Comparison of ENCODE assay signal across 10 cellular contexts in the genomic region with DNA sequence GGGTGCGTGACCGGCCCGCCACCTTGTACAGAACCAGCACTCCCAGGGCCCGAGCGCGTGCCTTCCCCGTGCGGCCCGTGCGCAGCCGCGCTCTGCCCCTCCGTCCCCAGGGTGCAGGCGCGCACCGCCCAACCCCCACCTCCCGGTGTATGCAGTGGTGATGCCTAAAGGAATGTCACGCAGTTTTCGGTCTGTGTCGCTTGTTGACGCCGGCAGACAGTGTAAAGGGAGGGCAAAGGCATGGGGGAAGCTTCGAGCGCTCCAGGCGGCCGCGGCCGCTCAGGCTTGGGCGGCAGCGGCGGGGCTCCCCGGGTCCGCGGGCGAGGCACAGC. TPM values are rescaled to one million over a fixed set of nuclear protein-coding genes. Genes with fewer than 3 reads are reported as not detected.
A peak's percentile ranks its signal among the peaks of the same experiment; 100 is the strongest.
DNase-seq lines count a peak whose midpoint lies in the region; ATAC-seq and TF ChIP-seq lines count a peak whose summit lies in the region.
"Had no signal": no experiment of that assay in that cellular context is flagged by ENCODE, and none has a peak within 500 bp of the region (broad histone marks: within the 10 kb centered on the region; RNA-seq: fewer than 3 reads in every experiment).

No MANE protein-coding gene starts in this region.

- ATAC-seq in activated naive CD8-positive, alpha-beta T cell treated with anti-CD3 and anti-CD28 coated beads, Interleukin-2, amount 10 ng/mL, durations not matched to agents 7 days and 5 days (ENCODE audit: low read depth), result peak; percentile 31
- no peak for ATAC-seq in activated naive CD8-positive, alpha-beta T cell treated with anti-CD3 and anti-CD28 coated beads, Interleukin-2, amount 50 U/mL, for 24 hours
- ATAC-seq in right lobe of liver, result peak in 1 of 4 donors; percentile 10
- peak in 1 of 2 donors; percentile 2 for ATAC-seq in upper lobe of left lung (ENCODE audit: low FRiP score in 2 of 2)
- ATAC-seq in GM21528 (IDR thresholded peaks at IDR 0.05; ENCODE audit: low FRiP score, unreplicated experiment), result no peak

- POLR2A ChIA-PET in activated naive CD8-positive, alpha-beta T cell treated with anti-CD3 and anti-CD28 coated beads, Interleukin-2, amount 10 ng/mL, durations not matched to agents 7 days and 5 days (lab: Charles Lee), result interaction anchor here (1.0 to 1.4 kb wide), 2 partner anchors 19 to 20 kb away, joined by 3 to 4 read pairs; no protein-coding TSS in a partner anchor

- H3K9me3 Mint-ChIP-seq in activated naive CD8-positive, alpha-beta T cell treated with anti-CD3 and anti-CD28 coated beads, Interleukin-2, amount 10 ng/mL, durations not matched to agents 7 days and 5 days, result no peaks in the 10 kb centered on the region
- H3K9me3 Mint-ChIP-seq in activated naive CD8-positive, alpha-beta T cell treated with anti-CD3 and anti-CD28 coated beads, Interleukin-2, amount 50 U/mL, for 24 hours, result no peaks in the 10 kb centered on the region
- H3K9me3 Mint-ChIP-seq: T-helper 1 cell treated with Interleukin-12 subunit alpha and Interleukin-12 subunit beta and Interleukin-4 antibody, amounts not matched to agents 30 μg/mL and 1 μg/mL, for 36 hours had no signal

- H3K27ac ChIP-seq in ascending aorta, result no peak overlapping the region
- no peak overlapping the region for H3K27ac ChIP-seq in right lobe of liver
- H3K27ac ChIP-seq in upper lobe of left lung, result no peak overlapping the region

- whole genome bisulfite sequencing in right lobe of liver (ENCODE audit: insufficient coverage, low coverage, low lambda C conversion rate, missing lambda C conversion rate), result 0% methylated on average over 14 of the region's 35 CpGs
- 1 to 5% methylated on average over 13 to 23 of the region's 35 CpGs for WGBS in upper lobe of left lung, 2 donors

- no peaks in the 10 kb centered on the region for H3K36me3 ChIP-seq in ascending aorta
- no peaks in the 10 kb centered on the region for H3K36me3 ChIP-seq in right lobe of liver
- no peaks in the 10 kb centered on the region for H3K36me3 ChIP-seq in upper lobe of left lung

- intact Hi-C loops in ascending aorta (cut with DNase I) (no loop called here), right lobe of liver (cut with DNase I) (loop anchor here in 1 of 2 donors (10.0 kb wide), 1 partner anchor 606 kb away; no protein-coding TSS in a partner anchor)

- H3K9me3 ChIP-seq in ascending aorta (no peaks in the 10 kb centered on the region), right lobe of liver (no peaks in the 10 kb centered on the region), upper lobe of left lung (no peaks in the 10 kb centered on the region)

- H3K4me1 ChIP-seq in ascending aorta, result peaks cover 11 to 15% of the 10 kb centered on the region in 2 donors
- peaks cover 0 to 24% (median 0%) of the 10 kb centered on the region in 4 donors for H3K4me1 ChIP-seq in right lobe of liver
- H3K4me1 ChIP-seq in upper lobe of left lung, result peaks cover 25 to 40% (median 31%) of the 10 kb centered on the region in 4 donors

- H3K4me1 Mint-ChIP-seq in activated naive CD8-positive, alpha-beta T cell treated with anti-CD3 and anti-CD28 coated beads, Interleukin-2, amount 10 ng/mL, durations not matched to agents 7 days and 5 days, result peaks cover 3% of the 10 kb centered on the region
- H3K4me1 Mint-ChIP-seq in activated naive CD8-positive, alpha-beta T cell treated with anti-CD3 and anti-CD28 coated beads, Interleukin-2, amount 50 U/mL, for 24 hours, result no peaks in the 10 kb centered on the region

- H3K27me3 ChIP-seq in ascending aorta (peaks cover 38% of the 10 kb centered on the region), right lobe of liver (peaks cover 0 to 58% of the 10 kb centered on the region in 2 donors), upper lobe of left lung (peaks cover 8 to 75% (median 56%) of the 10 kb centered on the region in 4 donors)

- TF ChIP-seq CTCF in ascending aorta (IDR thresholded peaks at IDR 0.05) (no peak), right lobe of liver (IDR thresholded peaks at IDR 0.05) (no peak), upper lobe of left lung (IDR thresholded peaks at IDR 0.05) (no peak)

- DNase-seq in activated naive CD8-positive, alpha-beta T cell treated with anti-CD3 and anti-CD28 coated beads, Interleukin-2, amount 10 ng/mL, durations not matched to agents 7 days and 5 days, result no peak
- no peak for DNase-seq in activated naive CD8-positive, alpha-beta T cell treated with anti-CD3 and anti-CD28 coated beads, Interleukin-2, amount 50 U/mL, for 24 hours
- DNase-seq in ascending aorta (ENCODE audit: low spot score in 2 of 2) (no peak), right lobe of liver (no peak), upper lobe of left lung (no peak), NOMO-1 treated with dmso at 0.1 percent for 144 hours (lab: John Stamatoyannopoulos, UW; ENCODE audit: unreplicated experiment) (no peak), inferior parietal cortex (ENCODE audit: extremely low spot score) (no peak)
- DNase-seq: DND-41 had no signal

- no peaks in the 10 kb centered on the region for H3K36me3 Mint-ChIP-seq in activated naive CD8-positive, alpha-beta T cell treated with anti-CD3 and anti-CD28 coated beads, Interleukin-2, amount 10 ng/mL, durations not matched to agents 7 days and 5 days
- no peaks in the 10 kb centered on the region for H3K36me3 Mint-ChIP-seq in activated naive CD8-positive, alpha-beta T cell treated with anti-CD3 and anti-CD28 coated beads, Interleukin-2, amount 50 U/mL, for 24 hours (ENCODE audit: low read depth)

- no peak for TF ChIP-seq EP300 in upper lobe of left lung (IDR thresholded peaks at IDR 0.05)

- no peak overlapping the region for H3K4me3 Mint-ChIP-seq in activated naive CD8-positive, alpha-beta T cell treated with anti-CD3 and anti-CD28 coated beads, Interleukin-2, amount 10 ng/mL, durations not matched to agents 7 days and 5 days
- H3K4me3 Mint-ChIP-seq in activated naive CD8-positive, alpha-beta T cell treated with anti-CD3 and anti-CD28 coated beads, Interleukin-2, amount 50 U/mL, for 24 hours, result no peak overlapping the region

- peaks cover 30% of the 10 kb centered on the region for H3K27me3 Mint-ChIP-seq in activated naive CD8-positive, alpha-beta T cell treated with anti-CD3 and anti-CD28 coated beads, Interleukin-2, amount 10 ng/mL, durations not matched to agents 7 days and 5 days
- H3K27me3 Mint-ChIP-seq in activated naive CD8-positive, alpha-beta T cell treated with anti-CD3 and anti-CD28 coated beads, Interleukin-2, amount 50 U/mL, for 24 hours, result peaks cover 36% of the 10 kb centered on the region

- H3K27ac Mint-ChIP-seq in activated naive CD8-positive, alpha-beta T cell treated with anti-CD3 and anti-CD28 coated beads, Interleukin-2, amount 10 ng/mL, durations not matched to agents 7 days and 5 days, result no peak overlapping the region
- H3K27ac Mint-ChIP-seq in activated naive CD8-positive, alpha-beta T cell treated with anti-CD3 and anti-CD28 coated beads, Interleukin-2, amount 50 U/mL, for 24 hours, result no peak overlapping the region

- H3K4me3 ChIP-seq in ascending aorta (peak overlapping the region; percentile 38 to 60), right lobe of liver (peak overlapping the region in 2 of 3 donors; percentile 6 to 19), upper lobe of left lung (peak overlapping the region in 3 of 4 donors; percentile 28 to 43 (median 42))

- no peak for TF ChIP-seq POLR2A in right lobe of liver (IDR thresholded peaks at IDR 0.05)
- no peak for TF ChIP-seq POLR2A in upper lobe of left lung (IDR thresholded peaks at IDR 0.05)

RNA-seq across cellular contexts. Expression of a gene that starts 1.3 kb away (rescaled TPM):
- total RNA-seq in activated naive CD8-positive, alpha-beta T cell treated with anti-CD3 and anti-CD28 coated beads, Interleukin-2, amount 10 ng/mL, durations not matched to agents 7 days and 5 days, result not detected
- not detected for total RNA-seq in ascending aorta
- under 1 TPM in 2 of 6 experiments, not detected in 4; 0.17 to 0.18 TPM for total RNA-seq in right lobe of liver
- total RNA-seq in upper lobe of left lung, result 1 to 10 TPM in 3 of 6 donors, under 1 TPM in 1, not detected in 2; 0.46 to 6.3 (median 1.7) TPM

RNA-seq across cellular contexts. Expression of a gene that starts 3.3 kb away (rescaled TPM):
- not detected for total RNA-seq in activated naive CD8-positive, alpha-beta T cell treated with anti-CD3 and anti-CD28 coated beads, Interleukin-2, amount 10 ng/mL, durations not matched to agents 7 days and 5 days
- total RNA-seq in ascending aorta (not detected), right lobe of liver (not detected), upper lobe of left lung (not detected)

RNA-seq across cellular contexts. Expression of a gene that starts 19.8 kb away (rescaled TPM):
- total RNA-seq in activated naive CD8-positive, alpha-beta T cell treated with anti-CD3 and anti-CD28 coated beads, Interleukin-2, amount 10 ng/mL, durations not matched to agents 7 days and 5 days, result 10 to 100 TPM; 84.2 to 87.8 TPM
- total RNA-seq in ascending aorta (24.1 TPM), right lobe of liver (10 to 100 TPM; 16.1 to 36.5 (median 27.9) TPM), upper lobe of left lung (100 to 1,000 TPM in 1 of 6 donors, 10 to 100 TPM in 5; 31.9 to 174 (median 67.3) TPM)

RNA-seq across cellular contexts. Expression of a gene that starts 19.9 kb away (rescaled TPM):
- total RNA-seq in activated naive CD8-positive, alpha-beta T cell treated with anti-CD3 and anti-CD28 coated beads, Interleukin-2, amount 10 ng/mL, durations not matched to agents 7 days and 5 days, result 10 to 100 TPM; 62.4 to 65.2 TPM
- total RNA-seq in ascending aorta (123 TPM), right lobe of liver (10 to 100 TPM; 21.5 to 53.3 (median 25.5) TPM), upper lobe of left lung (100 to 1,000 TPM in 1 of 6 donors, 10 to 100 TPM in 5; 39.8 to 110 (median 73.0) TPM)

RNA-seq across cellular contexts. Expression of a gene that starts 29.6 kb away (rescaled TPM):
- not detected for total RNA-seq in activated naive CD8-positive, alpha-beta T cell treated with anti-CD3 and anti-CD28 coated beads, Interleukin-2, amount 10 ng/mL, durations not matched to agents 7 days and 5 days
- not detected for total RNA-seq in ascending aorta
- not detected for total RNA-seq in right lobe of liver
- total RNA-seq in upper lobe of left lung, result 1 to 10 TPM in 1 of 6 donors, under 1 TPM in 2, not detected in 3; 0.17 to 2.1 (median 0.49) TPM
